Comparison of ENCODE assay signal across 29 cellular contexts in genomic region chr13:24202215-24202614, GRCh38.
"Had no signal": no experiment of that assay in that cellular context is flagged by ENCODE, and none has a peak within 500 bp of the region (broad histone marks: within the 10 kb centered on the region; RNA-seq: fewer than 3 reads in every experiment).

No MANE protein-coding gene starts in this region.

- H3K4me3 Mint-ChIP-seq: dendritic cell treated with granulocyte-macrophage colony-stimulating factor and Interleukin-4, amounts not matched to agents 40 ng/mL and 50 ng/mL, for 4 days; immature natural killer cell; natural killer cell treated with Interleukin-12 subunit alpha and Interleukin-12 subunit beta and Interleukin-15 and Interleukin-18, amount 100 ng/mL, for 72 hours; T-helper 2 cell treated with Interferon-gamma antibody and Interleukin-4, amounts not matched to agents 5 μg/mL and 100 μg/mL, for 36 hours; type B pancreatic cell had no signal

- H3K27me3 Mint-ChIP-seq: dendritic cell treated with granulocyte-macrophage colony-stimulating factor and Interleukin-4, amounts not matched to agents 40 ng/mL and 50 ng/mL, for 4 days; type B pancreatic cell had no signal

- DNase-seq: activated CD4-positive, alpha-beta T cell treated with anti-CD3 and anti-CD28 coated beads for 48 hours; activated CD4-positive, alpha-beta T cell treated with anti-CD3 and anti-CD28 coated beads, Interleukin-2, amount 50 U/mL, for 48 hours; activated CD8-positive, alpha-beta memory T cell treated with anti-CD3 and anti-CD28 coated beads, Interleukin-2, amount 50 U/mL, for 4 hours; activated gamma-delta T cell; activated naive CD4-positive, alpha-beta T cell treated with anti-CD3 and anti-CD28 coated beads, Interleukin-2, amount 50 U/mL, for 16 hours; activated T-cell treated with anti-CD3 and anti-CD28 coated beads, Interleukin-2, amount 50 U/mL, for 1 hour; amniotic stem cell; central memory CD4-positive, alpha-beta T cell; foreskin keratinocyte; heart left ventricle; hypothalamus; immature natural killer cell; left ventricle myocardium inferior; mesendoderm; posterior cingulate gyrus; stimulated activated CD4-positive, alpha-beta T cell treated with anti-CD3 and anti-CD28 coated beads, Interleukin-2, amount 100 ng/mL, for 24 hours; stimulated activated naive CD4-positive, alpha-beta T cell; T-helper 1 cell; testis; uterus had no signal

- FAIRE-seq: astrocyte had no signal

- H3K36me3 Mint-ChIP-seq: immature natural killer cell had no signal

- ATAC-seq: foreskin keratinocyte; heart left ventricle; natural killer cell treated with Interleukin-12 subunit alpha and Interleukin-12 subunit beta and Interleukin-15 and Interleukin-18, amount 100 ng/mL, for 72 hours; sciatic nerve had no signal

- H3K4me1 ChIP-seq: foreskin keratinocyte, testis, uterus had no signal

- H3K27me3 ChIP-seq: esophagus muscularis mucosa, foreskin keratinocyte, heart left ventricle, testis, uterus had no signal

- H3K27ac ChIP-seq: esophagus muscularis mucosa, foreskin keratinocyte, heart left ventricle, left ventricle myocardium inferior, testis, uterus had no signal

- H3K9me3 ChIP-seq: esophagus muscularis mucosa, heart left ventricle, left ventricle myocardium inferior, testis, uterus had no signal

- H3K36me3 ChIP-seq: esophagus muscularis mucosa, heart left ventricle, left ventricle myocardium inferior, uterus had no signal

- H3K4me2 ChIP-seq: smooth muscle cell had no signal

- H3K4me3 ChIP-seq: esophagus muscularis mucosa, heart left ventricle, left ventricle myocardium inferior, lung, smooth muscle cell, testis, uterus had no signal

- H3K9me3 Mint-ChIP-seq: dendritic cell treated with granulocyte-macrophage colony-stimulating factor and Interleukin-4, amounts not matched to agents 40 ng/mL and 50 ng/mL, for 4 days; immature natural killer cell; natural killer cell treated with Interleukin-12 subunit alpha and Interleukin-12 subunit beta and Interleukin-15 and Interleukin-18, amount 100 ng/mL, for 72 hours; T-helper 2 cell treated with Interferon-gamma antibody and Interleukin-4, amounts not matched to agents 5 μg/mL and 100 μg/mL, for 36 hours; type B pancreatic cell had no signal

- H3K27ac Mint-ChIP-seq: dendritic cell treated with granulocyte-macrophage colony-stimulating factor and Interleukin-4, amounts not matched to agents 40 ng/mL and 50 ng/mL, for 4 days; immature natural killer cell; natural killer cell treated with Interleukin-12 subunit alpha and Interleukin-12 subunit beta and Interleukin-15 and Interleukin-18, amount 100 ng/mL, for 72 hours; T-helper 2 cell treated with Interferon-gamma antibody and Interleukin-4, amounts not matched to agents 5 μg/mL and 100 μg/mL, for 36 hours; type B pancreatic cell had no signal
